In the genomic region with DNA sequence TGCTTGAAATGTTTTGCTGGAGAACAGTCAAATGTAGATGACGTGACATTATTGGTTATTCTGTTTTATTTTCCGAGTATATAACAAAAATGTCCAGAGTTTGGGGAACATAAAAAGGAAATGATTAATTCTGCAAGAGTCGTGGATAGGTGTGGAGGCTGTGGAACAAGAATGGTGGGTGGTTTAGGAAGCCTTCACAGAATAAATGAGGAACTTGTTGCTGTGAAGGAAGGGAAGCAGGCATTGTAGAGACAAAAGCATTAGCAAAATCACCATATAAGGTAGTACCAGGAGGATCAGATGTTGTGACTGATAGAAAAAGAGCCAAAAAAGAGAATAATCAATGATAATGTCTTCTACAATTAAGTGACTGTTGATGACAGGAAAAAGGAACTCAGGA, we compare ENCODE assay signal across 19 cellular contexts.
DNase-seq lines count a peak whose midpoint lies in the region; ATAC-seq and TF ChIP-seq lines count a peak whose summit lies in the region.
"Had no signal": no experiment of that assay in that cellular context is flagged by ENCODE, and none has a peak within 500 bp of the region (broad histone marks: within the 10 kb centered on the region; RNA-seq: fewer than 3 reads in every experiment).

No MANE protein-coding gene starts in this region.

- H3K36me3 ChIP-seq in HEK293 (ENCODE audit: control insufficient read depth in 2 of 2, insufficient read depth in 1 of 2, low read length in 2 of 2) (no peaks in the 10 kb centered on the region), upper lobe of right lung (no peaks in the 10 kb centered on the region)
- H3K36me3 ChIP-seq: BE2C had no signal

- POLR2A ChIA-PET in HEK293 (lab: Yijun Ruan, JAX) (no interaction called here), WTC11 (lab: Charles Lee) (no interaction called here)

- no peak overlapping the region for H3K4me3 ChIP-seq in HEK293 (ENCODE audit: low read depth, low read length)
- H3K4me3 ChIP-seq in upper lobe of right lung: no peak overlapping the region

- H3K9me3 ChIP-seq in HEK293 (ENCODE audit: control insufficient read depth, insufficient read depth, low read depth, low read length) (no peaks in the 10 kb centered on the region), upper lobe of right lung (no peaks in the 10 kb centered on the region)
- H3K9me3 ChIP-seq: BE2C had no signal

- peaks cover 7% of the 10 kb centered on the region for H3K4me1 Mint-ChIP-seq in WTC11
- H3K4me1 Mint-ChIP-seq: CD4-positive, CD25-positive, alpha-beta regulatory T cell; H9 had no signal

- H3K27me3 Mint-ChIP-seq in WTC11 (ENCODE audit: low read depth): no peaks in the 10 kb centered on the region
- H3K27me3 Mint-ChIP-seq: CD4-positive, CD25-positive, alpha-beta regulatory T cell had no signal

- no peaks in the 10 kb centered on the region; the same call in 1 of the 2 replicates for H3K36me3 Mint-ChIP-seq in WTC11
- H3K36me3 Mint-ChIP-seq: CD4-positive, CD25-positive, alpha-beta regulatory T cell had no signal

- no peaks in the 10 kb centered on the region for H3K27me3 ChIP-seq in upper lobe of right lung
- H3K27me3 ChIP-seq: BE2C had no signal

- H3K4me1 ChIP-seq in HEK293 (ENCODE audit: control insufficient read depth, insufficient read depth, low read length) (no peaks in the 10 kb centered on the region), upper lobe of right lung (no peaks in the 10 kb centered on the region)

- DNase-seq in CD1c-positive myeloid dendritic cell (ENCODE audit: extremely low spot score) (peak; percentile 65), OCI-M1 (lab: John Stamatoyannopoulos, UW) (peak; percentile 10), WTC11 (ENCODE audit: low spot score) (no peak), mucosa of gallbladder (ENCODE audit: low spot score) (no peak), upper lobe of right lung (no peak)
- DNase-seq: BE2C; CD4-positive, CD25-positive, alpha-beta regulatory T cell; EL; GF-D8; H9; IMR-90; NCI-H1105; NCI-H146; NCI-H2029 treated with DMSO at 0.1 percent for 48 hours; NCI-H345; NCI-H524 treated with DMSO at 0.1 percent for 48 hours had no signal

- ATAC-seq in WTC11 (peak; percentile 39; the same call in 1 of the 2 replicates), GM18517 (IDR thresholded peaks at IDR 0.05; ENCODE audit: unreplicated experiment) (no peak), upper lobe of right lung (no peak)
- ATAC-seq: Right ventricle myocardium inferior had no signal

- H3K9me3 Mint-ChIP-seq in WTC11: peaks cover 6% of the 10 kb centered on the region

- H3K4me3 Mint-ChIP-seq in WTC11: no peak overlapping the region
- H3K4me3 Mint-ChIP-seq: CD4-positive, CD25-positive, alpha-beta regulatory T cell; H9 had no signal

- H3K27ac ChIP-seq in HEK293 (ENCODE audit: extremely low read depth, low read depth, low read length) (no peak overlapping the region), upper lobe of right lung (no peak overlapping the region)

- TF ChIP-seq CTCF in HEK293 (tag by site-specific recombination; IDR thresholded peaks at IDR 0.05) (no peak), WTC11 (IDR thresholded peaks at IDR 0.05) (no peak), upper lobe of right lung (IDR thresholded peaks at IDR 0.05) (no peak)

- intact Hi-C loops in upper lobe of right lung (cut with DNase I): no loop called here

- CTCF ChIA-PET in HEK293 (lab: Yijun Ruan, JAX): no interaction called here
- CTCF ChIA-PET in WTC11 (lab: Charles Lee): interaction anchor here (2.5 kb wide), 1 partner anchor 334 kb away, joined by 8 read pairs; no protein-coding TSS in a partner anchor

- H3K27ac Mint-ChIP-seq in WTC11: no peak overlapping the region
- H3K27ac Mint-ChIP-seq: CD4-positive, CD25-positive, alpha-beta regulatory T cell; H9 had no signal

TF ChIP-seq in HEK293, 187 proteins besides CTCF, POLR2A, EP300 and RAD21:
- TF ChIP-seq SCRT2 (tag by site-specific recombination; IDR thresholded peaks at IDR 0.05) (0 out of 2 replicates have a peak, but pooled peaks have one; percentile 15), ZNF292 (tag by site-specific recombination; IDR thresholded peaks at IDR 0.05; ENCODE audit: borderline replicate concordance, low read depth) (no peak)
- TF ChIP-seq, protein P1, sequence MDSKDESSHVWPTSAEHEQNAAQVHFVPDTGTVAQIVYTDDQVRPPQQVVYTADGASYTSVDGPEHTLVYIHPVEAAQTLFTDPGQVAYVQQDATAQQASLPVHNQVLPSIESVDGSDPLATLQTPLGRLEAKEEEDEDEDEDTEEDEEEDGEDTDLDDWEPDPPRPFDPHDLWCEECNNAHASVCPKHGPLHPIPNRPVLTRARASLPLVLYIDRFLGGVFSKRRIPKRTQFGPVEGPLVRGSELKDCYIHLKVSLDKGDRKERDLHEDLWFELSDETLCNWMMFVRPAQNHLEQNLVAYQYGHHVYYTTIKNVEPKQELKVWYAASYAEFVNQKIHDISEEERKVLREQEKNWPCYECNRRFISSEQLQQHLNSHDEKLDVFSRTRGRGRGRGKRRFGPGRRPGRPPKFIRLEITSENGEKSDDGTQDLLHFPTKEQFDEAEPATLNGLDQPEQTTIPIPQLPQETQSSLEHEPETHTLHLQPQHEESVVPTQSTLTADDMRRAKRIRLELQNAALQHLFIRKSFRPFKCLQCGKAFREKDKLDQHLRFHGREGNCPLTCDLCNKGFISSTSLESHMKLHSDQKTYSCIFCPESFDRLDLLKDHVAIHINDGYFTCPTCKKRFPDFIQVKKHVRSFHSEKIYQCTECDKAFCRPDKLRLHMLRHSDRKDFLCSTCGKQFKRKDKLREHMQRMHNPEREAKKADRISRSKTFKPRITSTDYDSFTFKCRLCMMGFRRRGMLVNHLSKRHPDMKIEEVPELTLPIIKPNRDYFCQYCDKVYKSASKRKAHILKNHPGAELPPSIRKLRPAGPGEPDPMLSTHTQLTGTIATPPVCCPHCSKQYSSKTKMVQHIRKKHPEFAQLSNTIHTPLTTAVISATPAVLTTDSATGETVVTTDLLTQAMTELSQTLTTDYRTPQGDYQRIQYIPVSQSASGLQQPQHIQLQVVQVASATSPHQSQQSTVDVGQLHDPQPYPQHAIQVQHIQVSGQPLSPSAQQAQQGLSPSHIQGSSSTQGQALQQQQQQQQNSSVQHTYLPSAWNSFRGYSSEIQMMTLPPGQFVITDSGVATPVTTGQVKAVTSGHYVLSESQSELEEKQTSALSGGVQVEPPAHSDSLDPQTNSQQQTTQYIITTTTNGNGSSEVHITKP (tag by site-specific recombination; IDR thresholded peaks at IDR 0.05): no peak

TF ChIP-seq in WTC11, 78 proteins besides CTCF, POLR2A, EP300 and RAD21:
- TF ChIP-seq, protein P2, sequence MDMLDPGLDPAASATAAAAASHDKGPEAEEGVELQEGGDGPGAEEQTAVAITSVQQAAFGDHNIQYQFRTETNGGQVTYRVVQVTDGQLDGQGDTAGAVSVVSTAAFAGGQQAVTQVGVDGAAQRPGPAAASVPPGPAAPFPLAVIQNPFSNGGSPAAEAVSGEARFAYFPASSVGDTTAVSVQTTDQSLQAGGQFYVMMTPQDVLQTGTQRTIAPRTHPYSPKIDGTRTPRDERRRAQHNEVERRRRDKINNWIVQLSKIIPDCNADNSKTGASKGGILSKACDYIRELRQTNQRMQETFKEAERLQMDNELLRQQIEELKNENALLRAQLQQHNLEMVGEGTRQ (CRISPR knock-in tag; IDR thresholded peaks at IDR 0.05): no peak
- TF ChIP-seq ESRRA (CRISPR knock-in tag; IDR thresholded peaks at IDR 0.05; ENCODE audit: borderline replicate concordance) (no peak), ZNF263 (CRISPR knock-in tag; IDR thresholded peaks at IDR 0.05; ENCODE audit: low read depth) (no peak), GTF2I (CRISPR knock-in tag; conservative IDR thresholded peaks at IDR 0.05) (no peak), OVOL2 (CRISPR knock-in tag; IDR thresholded peaks at IDR 0.05; ENCODE audit: borderline replicate concordance) (no peak), SMAD3 (CRISPR knock-in tag; IDR thresholded peaks at IDR 0.05; ENCODE audit: borderline replicate concordance) (no peak), RELA (CRISPR knock-in tag; IDR thresholded peaks at IDR 0.05; ENCODE audit: borderline replicate concordance) (no peak), FOXK1 (CRISPR knock-in tag; IDR thresholded peaks at IDR 0.05) (no peak)

Comparison
In these comparisons a context has a peak if more than half of its experiments do, and no peak if none do; other contexts are left out.
1. DNase-seq: peak in CD1c-positive myeloid dendritic cell (single experiment) and OCI-M1 (single experiment); none in WTC11 (single experiment), mucosa of gallbladder (single experiment) and upper lobe of right lung (single experiment).